ENCODE assay signal across 17 cellular contexts in genomic region chr10:110220383-110220782, GRCh38. TPM values are rescaled to one million over a fixed set of nuclear protein-coding genes. Genes with fewer than 3 reads are reported as not detected.
DNase-seq lines count a peak whose midpoint lies in the region; ATAC-seq and TF ChIP-seq lines count a peak whose summit lies in the region.
"Had no signal": no experiment of that assay in that cellular context is flagged by ENCODE, and none has a peak within 500 bp of the region (broad histone marks: within the 10 kb centered on the region; RNA-seq: fewer than 3 reads in every experiment).

No MANE protein-coding gene starts in this region.

- TF ChIP-seq CTCF in left ventricle myocardium inferior (IDR thresholded peaks at IDR 0.05; ENCODE audit: borderline replicate concordance): no peak
- TF ChIP-seq CTCF in parathyroid adenoma (IDR thresholded peaks at IDR 0.05): no peak
- no peak for TF ChIP-seq CTCF in mammary epithelial cell (conservative IDR thresholded peaks at IDR 0.05 in 1 of 2, IDR thresholded peaks at IDR 0.05 in 1 of 2; ENCODE audit: extremely low read depth in 1 of 2, insufficient read depth in 1 of 2, low read depth in 1 of 2, low read length in 2 of 2)
- no peak for TF ChIP-seq CTCF in WERI-Rb-1 (IDR thresholded peaks at IDR 0.05; ENCODE audit: low read depth, low read length)

- H2AFZ ChIP-seq in parathyroid adenoma: no peak overlapping the region
- H2AFZ ChIP-seq in mammary epithelial cell (ENCODE audit: low read depth, low read length): no peak overlapping the region
- H2AFZ ChIP-seq: GM23338 had no signal

- DNase-seq in left ventricle myocardium inferior (peak; percentile 45), mammary epithelial cell (no peak), NK-92 (lab: John Stamatoyannopoulos, UW; ENCODE audit: unreplicated experiment) (no peak), WERI-Rb-1 (no peak)
- DNase-seq: activated B cell treated with CpG ODN at 0.5 μM for 24 hours; activated effector memory CD4-positive, alpha-beta T cell treated with Interleukin-2 at 50 U/mL for 16 hours; Caco-2; dermis blood vessel endothelial cell; Karpas-422; NCI-H1436; stimulated activated CD4-positive, alpha-beta T cell treated with anti-CD3 and anti-CD28 coated beads, Interleukin-12 subunit alpha, Interleukin-12 subunit beta, amount 100 ng/mL, for 4 hours; stimulated activated naive CD4-positive, alpha-beta T cell treated with Interleukin-2 at 50 U/mL for 16 hours had no signal

- no peak overlapping the region for H3K9ac ChIP-seq in BLaER1 treated with 17β-estradiol and CSF1 and Interleukin-3, amounts not matched to agents 10 nM and 100 nM
- H3K9ac ChIP-seq in parathyroid adenoma: no peak overlapping the region
- H3K9ac ChIP-seq in mammary epithelial cell (ENCODE audit: insufficient read depth, low read length): no peak overlapping the region

- no peak for ATAC-seq in HG03135 (IDR thresholded peaks at IDR 0.05; ENCODE audit: unreplicated experiment)
- ATAC-seq: GM23338 had no signal

- no peaks in the 10 kb centered on the region for H3K9me3 ChIP-seq in BLaER1 treated with 17β-estradiol and CSF1 and Interleukin-3, amounts not matched to agents 10 nM and 100 nM (replicated peaks in 1 of 11)
- H3K9me3 ChIP-seq in left ventricle myocardium inferior (replicated peaks) (no peaks in the 10 kb centered on the region), parathyroid adenoma (ENCODE audit: control insufficient read depth, low read length) (no peaks in the 10 kb centered on the region), mammary epithelial cell (replicated peaks; ENCODE audit: insufficient read depth, low read length) (no peaks in the 10 kb centered on the region), WERI-Rb-1 (ENCODE audit: severe bottlenecking) (no peaks in the 10 kb centered on the region)
- H3K9me3 ChIP-seq: Caco-2 had no signal

- H3K79me2 ChIP-seq in parathyroid adenoma (peaks cover 10% of the 10 kb centered on the region), mammary epithelial cell (ENCODE audit: insufficient read depth, low read length) (no peaks in the 10 kb centered on the region)

- in situ Hi-C loops in mammary epithelial cell (cut with MboI; ENCODE audit: low sequenced_read_pairs in 2 of 2): no loop called here

- CTCF ChIA-PET in mammary epithelial cell (lab: Charles Lee; ENCODE audit: low non-redundant PET): interaction anchor here (0.6 kb wide), 1 partner anchor 9 kb away, joined by 3 read pairs; no protein-coding TSS in a partner anchor

- 50% methylated on average over 2 of the region's 2 CpGs for WGBS in mammary epithelial cell (ENCODE audit: low coverage, missing lambda C conversion rate)

- intact Hi-C loops in left ventricle myocardium inferior (cut with micrococcal nuclease) (loop anchor here (5.0 kb wide), 1 partner anchor 57 kb away; no protein-coding TSS in a partner anchor), mammary epithelial cell (cut with micrococcal nuclease) (loop anchor here (10.0 kb wide), 2 partner anchors 216 to 306 kb away; partner anchors contain the start of gene ADD3)

- H3K4me2 ChIP-seq in BLaER1 treated with 17β-estradiol and CSF1 and Interleukin-3, amounts not matched to agents 10 nM and 100 nM: peak overlapping the region in 6 of 11 experiments; percentile 7 to 94 (median 64); a peak in 7 of 22 replicates
- H3K4me2 ChIP-seq in parathyroid adenoma (ENCODE audit: low read length) (no peak overlapping the region), mammary epithelial cell (ENCODE audit: insufficient read depth, low read depth, low read length) (no peak overlapping the region)
- H3K4me2 ChIP-seq: GM23338 had no signal

- H3K4me1 ChIP-seq in BLaER1 treated with 17β-estradiol and CSF1 and Interleukin-3, amounts not matched to agents 10 nM and 100 nM: peaks cover 46 to 86% (median 55%) of the 10 kb centered on the region in 10 experiments
- H3K4me1 ChIP-seq in left ventricle myocardium inferior (peaks cover 84% of the 10 kb centered on the region), parathyroid adenoma (peaks cover 34% of the 10 kb centered on the region), mammary epithelial cell (ENCODE audit: insufficient read depth, low read length) (peaks cover 19% of the 10 kb centered on the region)

- H3K27ac ChIP-seq in BLaER1 treated with 17β-estradiol and CSF1 and Interleukin-3, amounts not matched to agents 10 nM and 100 nM: no peak overlapping the region
- peak overlapping the region; percentile 93 for H3K27ac ChIP-seq in angular gyrus (ENCODE audit: low read depth, low read length)
- H3K27ac ChIP-seq in left ventricle myocardium inferior (replicated peaks): peak overlapping the region; percentile 93
- H3K27ac ChIP-seq in parathyroid adenoma: peak overlapping the region; percentile 75
- no peak overlapping the region for H3K27ac ChIP-seq in mammary epithelial cell (ENCODE audit: insufficient read depth, low read depth, low read length)
- H3K27ac ChIP-seq in WERI-Rb-1: no peak overlapping the region

- dilution Hi-C loops in mammary epithelial cell (cut with HindIII; ENCODE audit: low sequenced_read_pairs): no loop called here

- H4K20me1 ChIP-seq in BLaER1 treated with 17β-estradiol and CSF1 and Interleukin-3, amounts not matched to agents 10 nM and 100 nM: peaks cover 0 to 71% (median 0%) of the 10 kb centered on the region in 11 experiments; a peak in 7 of 22 replicates
- no peaks in the 10 kb centered on the region for H4K20me1 ChIP-seq in mammary epithelial cell (ENCODE audit: insufficient read depth, low read length)

- no peaks in the 10 kb centered on the region for H3K36me3 ChIP-seq in BLaER1 treated with 17β-estradiol and CSF1 and Interleukin-3, amounts not matched to agents 10 nM and 100 nM
- H3K36me3 ChIP-seq in left ventricle myocardium inferior: no peaks in the 10 kb centered on the region
- no peaks in the 10 kb centered on the region for H3K36me3 ChIP-seq in parathyroid adenoma (ENCODE audit: control insufficient read depth, insufficient read depth, low read length)
- H3K36me3 ChIP-seq in mammary epithelial cell (ENCODE audit: insufficient read depth, low read length): no peaks in the 10 kb centered on the region
- H3K36me3 ChIP-seq in WERI-Rb-1: no peaks in the 10 kb centered on the region

- no peak overlapping the region for H3K4me3 ChIP-seq in BLaER1 treated with 17β-estradiol and CSF1 and Interleukin-3, amounts not matched to agents 10 nM and 100 nM
- H3K4me3 ChIP-seq in left ventricle myocardium inferior: no peak overlapping the region
- no peak overlapping the region for H3K4me3 ChIP-seq in parathyroid adenoma (ENCODE audit: low read depth, low read length)
- H3K4me3 ChIP-seq in mammary epithelial cell (replicated peaks in 1 of 3; ENCODE audit: insufficient read depth in 1 of 3, low read depth in 2 of 3, low read length in 3 of 3): no peak overlapping the region
- no peak overlapping the region for H3K4me3 ChIP-seq in WERI-Rb-1 (ENCODE audit: low read depth, low read length)
- H3K4me3 ChIP-seq: GM23338 had no signal

- no TSS peak for BruUV-seq in mammary epithelial cell (replicated peaks; lab: Mats Ljungman, UMichigan)

- no peaks in the 10 kb centered on the region for H3K27me3 ChIP-seq in BLaER1 treated with 17β-estradiol and CSF1 and Interleukin-3, amounts not matched to agents 10 nM and 100 nM
- no peaks in the 10 kb centered on the region for H3K27me3 ChIP-seq in left ventricle myocardium inferior (ENCODE audit: low read depth)
- H3K27me3 ChIP-seq in parathyroid adenoma (ENCODE audit: control insufficient read depth, insufficient read depth, low read length): no peaks in the 10 kb centered on the region
- no peaks in the 10 kb centered on the region for H3K27me3 ChIP-seq in mammary epithelial cell (ENCODE audit: insufficient read depth, low read length)
- no peaks in the 10 kb centered on the region for H3K27me3 ChIP-seq in WERI-Rb-1 (ENCODE audit: insufficient read depth, low read depth, severe bottlenecking)

RNA-seq across cellular contexts. Expression of gene MXI1, which starts 13.0 kb away (rescaled TPM):
- total RNA-seq in left ventricle myocardium inferior: 60.0 TPM
- 10 to 100 TPM; 17.0 to 19.3 TPM for total RNA-seq in mammary epithelial cell
- 10.5 TPM for polyA plus RNA-seq in mammary epithelial cell
- polyA minus RNA-seq in mammary epithelial cell: 10.4 TPM

Comparison
In these comparisons a context has a peak if more than half of its experiments do, and no peak if none do; other contexts are left out.
1. H3K27ac ChIP-seq: peak in angular gyrus (single experiment), left ventricle myocardium inferior (single experiment) and parathyroid adenoma (single experiment); none in BLaER1 treated with 17β-estradiol and CSF1 and Interleukin-3, amounts not matched to agents 10 nM and 100 nM (0 of 11), mammary epithelial cell (single experiment) and WERI-Rb-1 (single experiment).
2. H3K4me2 ChIP-seq: peak in BLaER1 treated with 17β-estradiol and CSF1 and Interleukin-3, amounts not matched to agents 10 nM and 100 nM (6 of 11); none in parathyroid adenoma (single experiment) and mammary epithelial cell (single experiment).